ENCODE assay signal across 18 cellular contexts in the genomic region with DNA sequence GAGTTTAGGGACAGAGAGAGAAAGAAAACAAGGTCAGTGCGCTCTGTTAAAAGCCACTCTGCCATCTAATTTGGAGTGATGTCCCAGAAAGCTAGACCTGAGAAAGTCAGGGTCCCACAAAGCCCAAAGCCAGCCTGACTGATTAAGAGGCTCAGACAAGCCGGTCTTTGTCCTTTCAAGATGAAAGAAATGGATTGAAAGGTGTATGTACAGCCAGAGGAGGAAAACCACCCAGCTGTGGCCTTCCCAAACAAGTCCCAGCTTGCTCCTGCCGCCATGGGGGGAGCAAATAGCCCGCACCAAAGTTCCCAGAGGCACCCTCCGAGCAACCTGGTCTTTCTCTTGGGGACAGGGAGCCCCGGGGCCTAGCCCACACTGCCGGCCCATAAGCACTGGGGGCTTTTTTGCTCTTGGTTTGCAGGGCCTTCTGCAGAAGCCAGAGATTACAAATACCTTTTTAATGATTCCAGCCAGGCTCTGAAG. TPM values are rescaled to one million over a fixed set of nuclear protein-coding genes. Genes with fewer than 3 reads are reported as not detected.
DNase-seq lines count a peak whose midpoint lies in the region; FAIRE-seq and TF ChIP-seq lines count a peak whose summit lies in the region.
"Had no signal": no experiment of that assay in that cellular context is flagged by ENCODE, and none has a peak within 500 bp of the region (broad histone marks: within the 10 kb centered on the region; RNA-seq: fewer than 3 reads in every experiment).

No MANE protein-coding gene starts in this region.

- no peak overlapping the region for H3K23ac ChIP-seq in trophoblast cell (ENCODE audit: low read length)

- H3K9ac ChIP-seq in NT2/D1 (ENCODE audit: insufficient read length, low read depth), result peak overlapping the region; percentile 14
- no peak overlapping the region for H3K9ac ChIP-seq in trophoblast cell (ENCODE audit: low read length)

- WGBS in trophoblast cell (ENCODE audit: extremely low coverage, insufficient coverage, insufficient read length), result no CpG with 5 or more reads among the region's 7 CpGs

- H3K4me1 ChIP-seq in NT2/D1 (ENCODE audit: insufficient read depth, insufficient read length) (peaks cover 25% of the 10 kb centered on the region), trophoblast cell (ENCODE audit: control insufficient read depth in 1 of 2, insufficient read depth in 2 of 2, low read length in 2 of 2) (peaks cover 23 to 38% of the 10 kb centered on the region in 2 experiments)

- peaks cover 26% of the 10 kb centered on the region for H3K27me3 ChIP-seq in NT2/D1 (ENCODE audit: insufficient read depth, insufficient read length)
- H3K27me3 ChIP-seq in trophoblast cell (ENCODE audit: insufficient read depth, low read length), result peaks cover 21% of the 10 kb centered on the region

- H3K36me3 ChIP-seq in NT2/D1 (ENCODE audit: insufficient read depth, insufficient read length, low read length), result no peaks in the 10 kb centered on the region
- no peaks in the 10 kb centered on the region for H3K36me3 ChIP-seq in trophoblast cell (ENCODE audit: control insufficient read depth in 1 of 2, insufficient read depth in 2 of 2, low read length in 2 of 2)

- H3K4ac ChIP-seq in trophoblast cell (ENCODE audit: low read depth, low read length), result peak overlapping the region; percentile 5

- no peak overlapping the region for H2AK5ac ChIP-seq in trophoblast cell (ENCODE audit: low read length)

- peaks cover 4% of the 10 kb centered on the region for H3K79me2 ChIP-seq in trophoblast cell (ENCODE audit: control insufficient read depth, insufficient read depth, low read length, poor library complexity)

- H3K4me1 Mint-ChIP-seq in glutamatergic neuron (ENCODE audit: low read depth, unreplicated experiment), result peaks cover 37% of the 10 kb centered on the region
- H3K4me1 Mint-ChIP-seq: immature natural killer cell had no signal

- H4K8ac ChIP-seq in trophoblast cell (ENCODE audit: low read depth, low read length), result peak overlapping the region; percentile 22

- FAIRE-seq in GM19239 (lab: Jason Lieb, UNC), result no peak
- FAIRE-seq: GM12891 had no signal

- DNase-seq in DMS 273 (lab: John Stamatoyannopoulos, UW; ENCODE audit: unreplicated experiment) (peak; percentile 16), DMS 273 treated with DMSO at 0.1 percent for 48 hours (lab: John Stamatoyannopoulos, UW) (no peak), NT2/D1 (ENCODE audit: low read depth, low spot score) (no peak), glutamatergic neuron (no peak), trophoblast cell (no peak), NCI-H524 (lab: John Stamatoyannopoulos, UW) (no peak), GM19239 (ENCODE audit: insufficient read length, low spot score) (no peak), erythroblast (lab: John Stamatoyannopoulos, UW) (no peak)
- DNase-seq: foreskin melanocyte; immature natural killer cell; KBM-7; mucosa of descending colon; NCI-H146; stimulated activated CD4-positive, alpha-beta T cell treated with anti-CD3 and anti-CD28 coated beads, Interleukin-15, amount 100 ng/mL, for 24 hours had no signal

- H2BK120ac ChIP-seq in trophoblast cell (ENCODE audit: insufficient read depth, low read length, poor library complexity), result peak overlapping the region; percentile 29

- H3K27me3 Mint-ChIP-seq in glutamatergic neuron (ENCODE audit: unreplicated experiment), result peaks cover 8% of the 10 kb centered on the region

- H4K91ac ChIP-seq in trophoblast cell (ENCODE audit: low read depth, low read length), result peak overlapping the region; percentile 40

- H3K4me3 ChIP-seq in NT2/D1 (ENCODE audit: insufficient read length, low read depth) (no peak overlapping the region), trophoblast cell (ENCODE audit: low read depth, low read length) (no peak overlapping the region)
- H3K4me3 ChIP-seq: mucosa of descending colon had no signal

- H2BK12ac ChIP-seq in trophoblast cell (ENCODE audit: low read length), result no peak overlapping the region

- H4K12ac ChIP-seq in trophoblast cell (ENCODE audit: low read depth, low read length), result no peak overlapping the region

- no peak overlapping the region for H3K27ac Mint-ChIP-seq in glutamatergic neuron (ENCODE audit: unreplicated experiment)
- H3K27ac Mint-ChIP-seq: activated naive CD4-positive, alpha-beta T cell treated with anti-CD3 and anti-CD28 coated beads, Interleukin-2, amount 50 U/mL, for 24 hours; immature natural killer cell; T-helper 1 cell treated with Interleukin-12 subunit alpha and Interleukin-12 subunit beta and Interleukin-4 antibody, amounts not matched to agents 30 μg/mL and 1 μg/mL, for 36 hours had no signal

- TF ChIP-seq POLR2A in erythroblast (IDR thresholded peaks at IDR 0.05; ENCODE audit: low read length), result no peak

- no peak for TF ChIP-seq CTCF in glutamatergic neuron (IDR thresholded peaks at IDR 0.05; ENCODE audit: partially characterized antibody, unreplicated experiment)

- H3K27ac ChIP-seq in trophoblast cell (ENCODE audit: low read depth, low read length), result peak overlapping the region; percentile 54
- H3K27ac ChIP-seq: 22Rv1 had no signal

- H2BK5ac ChIP-seq in trophoblast cell (ENCODE audit: low read depth, low read length, poor library complexity), result no peak overlapping the region

- H3K79me1 ChIP-seq in trophoblast cell (ENCODE audit: low read length), result peaks cover 5% of the 10 kb centered on the region

- H3K4me3 Mint-ChIP-seq in glutamatergic neuron (ENCODE audit: unreplicated experiment), result peak overlapping the region; percentile 8
- H3K4me3 Mint-ChIP-seq: activated naive CD4-positive, alpha-beta T cell treated with anti-CD3 and anti-CD28 coated beads, Interleukin-2, amount 50 U/mL, for 24 hours; immature natural killer cell; T-helper 1 cell treated with Interleukin-12 subunit alpha and Interleukin-12 subunit beta and Interleukin-4 antibody, amounts not matched to agents 30 μg/mL and 1 μg/mL, for 36 hours had no signal

- H3K9me3 ChIP-seq in NT2/D1 (ENCODE audit: insufficient read depth, low read length), result no peaks in the 10 kb centered on the region
- peaks cover 3% of the 10 kb centered on the region for H3K9me3 ChIP-seq in trophoblast cell (ENCODE audit: insufficient read depth, low read depth, low read length)
- H3K9me3 ChIP-seq: mucosa of descending colon had no signal

- H2AFZ ChIP-seq in trophoblast cell (ENCODE audit: insufficient read depth, low read length, poor library complexity), result peak overlapping the region; percentile 19

- H3K36me3 Mint-ChIP-seq in glutamatergic neuron (ENCODE audit: unreplicated experiment), result no peaks in the 10 kb centered on the region
- H3K36me3 Mint-ChIP-seq: activated naive CD4-positive, alpha-beta T cell treated with anti-CD3 and anti-CD28 coated beads, Interleukin-2, amount 50 U/mL, for 24 hours; immature natural killer cell had no signal

- H3K18ac ChIP-seq in trophoblast cell (ENCODE audit: low read length), result no peak overlapping the region

- peaks cover 2% of the 10 kb centered on the region for H3K9me3 Mint-ChIP-seq in glutamatergic neuron (ENCODE audit: unreplicated experiment)
- H3K9me3 Mint-ChIP-seq: activated naive CD4-positive, alpha-beta T cell treated with anti-CD3 and anti-CD28 coated beads, Interleukin-2, amount 50 U/mL, for 24 hours; immature natural killer cell; T-helper 1 cell treated with Interleukin-12 subunit alpha and Interleukin-12 subunit beta and Interleukin-4 antibody, amounts not matched to agents 30 μg/mL and 1 μg/mL, for 36 hours had no signal

- H3K14ac ChIP-seq in trophoblast cell (ENCODE audit: low read length), result no peak overlapping the region

- H3K4me2 ChIP-seq in trophoblast cell (ENCODE audit: low read length), result peak overlapping the region; percentile 21

RNA-seq across cellular contexts. Expression of gene BMP7, which starts 3.3 kb away (rescaled TPM):
- 8.7 TPM for total RNA-seq in glutamatergic neuron (ENCODE audit: unreplicated experiment)
- 13.5 and 14.2 TPM in 2 replicates for polyA plus RNA-seq in trophoblast cell (2013)
- polyA plus RNA-seq: immature natural killer cell had no signal
